In the genomic region with DNA sequence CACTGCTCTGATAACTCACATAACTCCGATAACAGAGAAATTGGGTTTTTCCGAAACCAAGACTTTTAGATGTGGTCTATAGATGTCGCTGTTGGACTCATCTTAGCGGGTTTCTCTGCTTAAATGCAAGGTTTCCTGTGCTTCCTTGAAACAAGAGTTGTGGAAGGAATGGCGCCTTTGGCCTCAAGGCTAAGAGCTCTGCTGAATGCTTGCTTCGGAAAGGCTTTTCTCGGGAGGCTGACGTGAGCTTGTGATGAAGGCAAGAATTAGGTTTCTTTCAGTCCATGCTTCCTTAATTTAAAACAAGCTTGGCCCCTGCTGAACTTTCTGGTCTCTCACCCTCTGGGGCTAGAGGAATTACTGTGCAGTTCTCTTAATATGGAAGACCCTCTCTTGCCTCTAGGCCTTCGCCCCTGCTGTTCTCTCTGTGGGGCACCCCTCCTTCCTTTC, we compare ENCODE assay signal across 9 cellular contexts.
DNase-seq lines count a peak whose midpoint lies in the region; ATAC-seq and TF ChIP-seq lines count a peak whose summit lies in the region.
"Had no signal": no experiment of that assay in that cellular context is flagged by ENCODE, and none has a peak within 500 bp of the region (broad histone marks: within the 10 kb centered on the region; RNA-seq: fewer than 3 reads in every experiment).

No MANE protein-coding gene starts in this region.

- H3K36me3 ChIP-seq in SU-DHL-6 (ENCODE audit: low read length) = no peaks in the 10 kb centered on the region

- no peaks in the 10 kb centered on the region for H3K27me3 ChIP-seq in SU-DHL-6 (ENCODE audit: low read length)

- H3K9ac ChIP-seq in SU-DHL-6 (ENCODE audit: low read length) = no peak overlapping the region

- H3K4me3 ChIP-seq in SU-DHL-6 (ENCODE audit: insufficient read depth, low read length, poor library complexity, severe bottlenecking) = no peak overlapping the region

- DNase-seq in COLO668 (lab: John Stamatoyannopoulos, UW; ENCODE audit: unreplicated experiment) = peak; percentile 30
- DNase-seq in NCI-H1105 treated with DMSO at 0.1 percent for 48 hours (lab: John Stamatoyannopoulos, UW) = peak; percentile 33
- peak; percentile 68 for DNase-seq in foreskin melanocyte
- peak; percentile 76 for DNase-seq in pons (ENCODE audit: low spot score)
- DNase-seq: naive B cell had no signal

- no peaks in the 10 kb centered on the region for H4K20me1 ChIP-seq in SU-DHL-6 (ENCODE audit: low read depth, low read length)

- H3K79me2 ChIP-seq in SU-DHL-6 (ENCODE audit: insufficient read depth, low read length) = no peaks in the 10 kb centered on the region

- H3K9me3 ChIP-seq in SU-DHL-6 (ENCODE audit: insufficient read depth, low read length) = no peaks in the 10 kb centered on the region

- peak; percentile 79 for ATAC-seq in GM19351 (IDR thresholded peaks at IDR 0.05; ENCODE audit: unreplicated experiment)
- no peak for ATAC-seq in GM19328 (IDR thresholded peaks at IDR 0.05; ENCODE audit: unreplicated experiment)
- no peak for ATAC-seq in GM19023 (IDR thresholded peaks at IDR 0.05; ENCODE audit: unreplicated experiment)

- no peaks in the 10 kb centered on the region for H3K9me2 ChIP-seq in SU-DHL-6 (replicated peaks; ENCODE audit: insufficient read depth, low read length)

- H3K4me2 ChIP-seq in SU-DHL-6 (ENCODE audit: low read depth, low read length, poor library complexity, severe bottlenecking) = no peak overlapping the region

- no peak overlapping the region for H2AFZ ChIP-seq in SU-DHL-6 (ENCODE audit: low read depth, low read length, severe bottlenecking)

- peak; percentile 48 for TF ChIP-seq CTCF in SU-DHL-6 (IDR thresholded peaks at IDR 0.05; ENCODE audit: insufficient read depth, low read length, poor library complexity, severe bottlenecking)

- no peak overlapping the region for H3K27ac ChIP-seq in SU-DHL-6 (ENCODE audit: low read depth, low read length)

- H3F3A ChIP-seq in SU-DHL-6 (ENCODE audit: insufficient read depth) = no peaks in the 10 kb centered on the region
